13 cellular contexts compared by ENCODE assay signal in the genomic region with DNA sequence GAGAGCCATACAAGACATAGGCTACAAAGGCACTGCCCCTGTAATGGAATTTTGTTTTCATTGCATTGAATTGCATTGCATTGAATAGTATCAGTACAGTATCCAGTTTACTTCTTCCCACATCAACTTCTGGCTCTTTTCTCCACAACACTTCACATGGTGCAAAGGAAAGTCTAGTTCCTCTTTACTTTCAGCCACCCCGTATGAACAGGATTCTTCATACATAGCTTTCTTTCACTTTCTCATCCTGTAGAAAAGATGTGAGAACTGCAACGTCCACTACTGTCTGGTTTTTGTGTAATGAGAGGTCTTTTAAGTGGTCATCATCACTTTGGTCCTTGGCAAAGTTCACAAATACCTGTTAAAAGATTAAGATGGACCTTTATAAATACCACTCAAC.
DNase-seq lines count a peak whose midpoint lies in the region; ATAC-seq and TF ChIP-seq lines count a peak whose summit lies in the region.
"Had no signal": no experiment of that assay in that cellular context is flagged by ENCODE, and none has a peak within 500 bp of the region (broad histone marks: within the 10 kb centered on the region; RNA-seq: fewer than 3 reads in every experiment).

No MANE protein-coding gene starts in this region.

- no peaks in the 10 kb centered on the region for H3K36me3 ChIP-seq in OCI-LY3 (replicated peaks; ENCODE audit: low read depth, low read length)

- H3K27ac ChIP-seq in OCI-LY3 (ENCODE audit: low read length), result no peak overlapping the region
- no peak overlapping the region for H3K27ac ChIP-seq in substantia nigra (ENCODE audit: low read depth, low read length, poor library complexity, severe bottlenecking)
- H3K27ac ChIP-seq: ascending aorta, thoracic aorta had no signal

- no peak overlapping the region for H3K9ac ChIP-seq in OCI-LY3 (ENCODE audit: low read length)

- no peak for DNase-seq in NCI-H1417 treated with DMSO at 0.1 percent for 48 hours (lab: John Stamatoyannopoulos, UW)
- DNase-seq in activated naive CD4-positive, alpha-beta T cell (lab: John Stamatoyannopoulos, UW), result no peak
- no peak for DNase-seq in substantia nigra (lab: John Stamatoyannopoulos, UW)
- no peak for DNase-seq in cortex of kidney (lab: John Stamatoyannopoulos, UW)
- DNase-seq: activated CD8-positive, alpha-beta T cell treated with anti-CD3 and anti-CD28 coated beads, Interleukin-2, amount 10 ng/mL, durations not matched to agents 7 days and 5 days; CD4-positive, CD25-positive, alpha-beta regulatory T cell; nephron progenitor cell had no signal

- H3K27me3 ChIP-seq in OCI-LY3 (ENCODE audit: low read depth, low read length), result no peaks in the 10 kb centered on the region
- H3K27me3 ChIP-seq: ascending aorta had no signal

- peak overlapping the region; percentile 2; the same call in 1 of the 2 replicates for H2AFZ ChIP-seq in OCI-LY3 (ENCODE audit: low read depth, low read length)

- ATAC-seq in GM18511 (IDR thresholded peaks at IDR 0.05; ENCODE audit: unreplicated experiment) (peak; percentile 87), GM21447 (IDR thresholded peaks at IDR 0.05; ENCODE audit: unreplicated experiment) (peak; percentile 91), HG03095 (IDR thresholded peaks at IDR 0.05; ENCODE audit: unreplicated experiment) (peak; percentile 91)
- ATAC-seq: activated CD8-positive, alpha-beta T cell treated with anti-CD3 and anti-CD28 coated beads, Interleukin-2, amount 10 ng/mL, durations not matched to agents 7 days and 5 days had no signal

- no peak overlapping the region for H3K4me3 ChIP-seq in OCI-LY3 (ENCODE audit: low read length)
- H3K4me3 ChIP-seq: ascending aorta, thoracic aorta had no signal

- no peaks in the 10 kb centered on the region for H3K79me2 ChIP-seq in OCI-LY3 (ENCODE audit: low read length)

- H3K4me1 ChIP-seq in OCI-LY3 (ENCODE audit: low read length), result peaks cover 19% of the 10 kb centered on the region
- H3K4me1 ChIP-seq: ascending aorta had no signal

- H3K9me3 ChIP-seq in OCI-LY3 (ENCODE audit: insufficient read depth, low read length), result no peaks in the 10 kb centered on the region
- H3K9me3 ChIP-seq: ascending aorta, thoracic aorta had no signal

- H3K4me2 ChIP-seq in OCI-LY3 (ENCODE audit: low read length), result 0 out of 2 replicates have a peak overlapping the region, but pooled peaks have one; percentile 24

- no peaks in the 10 kb centered on the region for H4K20me1 ChIP-seq in OCI-LY3 (ENCODE audit: insufficient read depth, low read length)

- no peak for TF ChIP-seq CTCF in OCI-LY3 (IDR thresholded peaks at IDR 0.05; ENCODE audit: low read depth, low read length)
